In genomic region chr15:91261345-91261744, GRCh38 we compare ENCODE assay signal across 26 cellular contexts.
"Had no signal": no experiment of that assay in that cellular context is flagged by ENCODE, and none has a peak within 500 bp of the region (broad histone marks: within the 10 kb centered on the region; RNA-seq: fewer than 3 reads in every experiment).

No MANE protein-coding gene starts in this region.

- FAIRE-seq: urothelium cell line had no signal

- DNase-seq: stimulated activated CD4-positive, alpha-beta T cell treated with anti-CD3 and anti-CD28 coated beads, Interleukin-2, amount 100 ng/mL, for 48 hours; stimulated activated CD4-positive, alpha-beta T cell treated with anti-CD3 and anti-CD28 coated beads, Interleukin-4, amount 100 ng/mL, for 1 hour; stimulated activated CD4-positive, alpha-beta T cell treated with anti-CD3 and anti-CD28 coated beads, Interleukin-4, amount 100 ng/mL, for 24 hours; stimulated activated CD4-positive, alpha-beta T cell treated with anti-CD3 and anti-CD28 coated beads, Interleukin-4, amount 100 ng/mL, for 4 hours; stimulated activated CD8-positive, alpha-beta memory T cell treated with anti-CD3 and anti-CD28 coated beads, Interleukin-4, amount 100 ng/mL, for 48 hours; stimulated activated naive B cell treated with anti-CD40 and anti-IgM and Interleukin-4, amounts not matched to agents 10 μg/mL and 1 μg/mL and 100 μg/mL, for 72 hours; stimulated activated naive CD4-positive, alpha-beta T cell; stimulated activated naive CD4-positive, alpha-beta T cell treated with Interleukin-2 at 50 U/mL for 16 hours; stimulated activated naive CD8-positive, alpha-beta T cell treated with anti-CD3 and anti-CD28 coated beads, Interleukin-15, amount 100 ng/mL, for 72 hours; stimulated activated naive CD8-positive, alpha-beta T cell treated with anti-CD3 and anti-CD28 coated beads, Interleukin-15, Interleukin-2, amounts not matched to agents 100 U/mL and 50 U/mL, for 24 hours; stomach; substantia nigra; testis; thyroid gland; tibial artery; transverse colon; upper lobe of left lung; upper lobe of right lung; uterus had no signal

- H3K27ac ChIP-seq: stomach, suprapubic skin, testis, thoracic aorta, thyroid gland, tibial artery, tibial nerve, transverse colon, upper lobe of left lung, upper lobe of right lung, uterus, vagina had no signal

- ATAC-seq: stimulated activated effector memory CD8-positive, alpha-beta T cell treated with anti-CD3 and anti-CD28 coated beads, Interleukin-12 subunit alpha, Interleukin-12 subunit beta, amount 100 ng/mL, for 72 hours; stimulated activated memory B cell treated with anti-CD40 and anti-IgM and Interleukin-4, amounts not matched to agents 10 μg/mL and 1 μg/mL and 100 μg/mL, for 72 hours; stimulated activated naive B cell treated with anti-CD40 and anti-IgM and Interleukin-4, amounts not matched to agents 10 μg/mL and 1 μg/mL and 100 μg/mL, for 72 hours; stimulated activated naive CD8-positive, alpha-beta T cell treated with anti-CD3 and anti-CD28 coated beads, Interleukin-15, amount 100 ng/mL, for 72 hours; stimulated activated naive CD8-positive, alpha-beta T cell treated with anti-CD3 and anti-CD28 coated beads, Interleukin-15, Interleukin-2, amounts not matched to agents 100 U/mL and 50 U/mL, for 24 hours; upper lobe of right lung had no signal

- H3K4me3 ChIP-seq: stomach, suprapubic skin, testis, thoracic aorta, thyroid gland, tibial artery, tibial nerve, transverse colon, upper lobe of left lung, upper lobe of right lung, uterus, vagina had no signal
